19 cellular contexts compared by ENCODE assay signal in the genomic region with DNA sequence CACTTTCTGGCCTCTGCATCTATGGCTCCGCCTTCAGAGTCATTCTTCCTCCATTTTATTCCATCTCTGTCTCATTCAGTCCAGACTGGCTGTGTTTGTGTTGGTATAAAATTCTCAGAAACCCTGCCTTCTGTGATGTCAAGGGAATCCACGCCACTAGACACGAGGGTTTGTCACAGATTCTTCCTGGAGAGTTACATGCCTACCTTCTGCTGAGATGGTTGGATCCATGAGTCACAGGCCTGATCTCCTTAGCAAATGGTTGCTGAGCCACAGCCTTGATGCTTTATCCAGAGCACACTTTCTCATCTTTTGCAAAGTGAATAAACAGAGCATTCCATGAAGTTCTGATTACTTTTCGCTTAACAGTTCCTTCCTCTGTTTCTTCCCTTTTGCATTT.
"Had no signal": no experiment of that assay in that cellular context is flagged by ENCODE, and none has a peak within 500 bp of the region (broad histone marks: within the 10 kb centered on the region; RNA-seq: fewer than 3 reads in every experiment).

No MANE protein-coding gene starts in this region.

- H3K9ac ChIP-seq: parathyroid adenoma had no signal

- H3K9me3 ChIP-seq: ascending aorta, left lung, stomach, thoracic aorta had no signal

- H3K9me3 Mint-ChIP-seq: activated CD4-positive, alpha-beta memory T cell treated with anti-CD3 and anti-CD28 coated beads, Interleukin-2, amount 10 ng/mL, durations not matched to agents 7 days and 5 days; activated T-helper 1 cell treated with anti-CD3 and anti-CD28 coated beads, Interleukin-12 subunit alpha, Interleukin-12 subunit beta, Interleukin-2, Interleukin-4 antibody, amounts not matched to agents 30 ng/mL and 10 ng/mL and 1 ng/mL, durations not matched to agents 14 hours and 24 hours and 36 hours; memory B cell; T-helper 2 cell treated with Interferon-gamma antibody and Interleukin-4, amounts not matched to agents 5 μg/mL and 100 μg/mL, for 36 hours had no signal

- DNase-seq: activated CD4-positive, alpha-beta memory T cell treated with anti-CD3 and anti-CD28 coated beads, Interleukin-2, amount 10 ng/mL, durations not matched to agents 7 days and 5 days; activated CD4-positive, alpha-beta T cell treated with anti-CD3 and anti-CD28 coated beads for 36 hours; activated CD8-positive, alpha-beta memory T cell treated with anti-CD3 and anti-CD28 coated beads, Interleukin-2, amount 50 U/mL, for 48 hours; activated naive CD4-positive, alpha-beta T cell; central memory CD4-positive, alpha-beta T cell; cortex of kidney; effector memory CD4-positive, alpha-beta T cell; glutamatergic neuron; left lung; retina; stomach had no signal

- H3K4me1 Mint-ChIP-seq: activated CD4-positive, alpha-beta memory T cell treated with anti-CD3 and anti-CD28 coated beads, Interleukin-2, amount 10 ng/mL, durations not matched to agents 7 days and 5 days had no signal

- H3K4me3 Mint-ChIP-seq: activated CD4-positive, alpha-beta memory T cell treated with anti-CD3 and anti-CD28 coated beads, Interleukin-2, amount 10 ng/mL, durations not matched to agents 7 days and 5 days; activated CD4-positive, alpha-beta T cell treated with anti-CD3 and anti-CD28 coated beads for 36 hours; activated T-helper 1 cell treated with anti-CD3 and anti-CD28 coated beads, Interleukin-12 subunit alpha, Interleukin-12 subunit beta, Interleukin-2, Interleukin-4 antibody, amounts not matched to agents 30 ng/mL and 10 ng/mL and 1 ng/mL, durations not matched to agents 14 hours and 24 hours and 36 hours; memory B cell; T-helper 2 cell treated with Interferon-gamma antibody and Interleukin-4, amounts not matched to agents 5 μg/mL and 100 μg/mL, for 36 hours had no signal

- H3K27ac ChIP-seq: ascending aorta, left lung, parathyroid adenoma, skin epidermis, stomach, thoracic aorta had no signal

- H2AFZ ChIP-seq: parathyroid adenoma had no signal

- H3K27me3 Mint-ChIP-seq: memory B cell had no signal

- H3K4me1 ChIP-seq: ascending aorta, left lung, parathyroid adenoma, stomach had no signal

- FAIRE-seq: islet of Langerhans had no signal

- H3K36me3 ChIP-seq: ascending aorta, left lung, stomach, thoracic aorta had no signal

- H3K79me2 ChIP-seq: parathyroid adenoma had no signal

- ATAC-seq: activated CD4-positive, alpha-beta T cell treated with anti-CD3 and anti-CD28 coated beads for 36 hours; left lung had no signal

- H3K27ac Mint-ChIP-seq: activated CD4-positive, alpha-beta memory T cell treated with anti-CD3 and anti-CD28 coated beads, Interleukin-2, amount 10 ng/mL, durations not matched to agents 7 days and 5 days; activated CD4-positive, alpha-beta T cell treated with anti-CD3 and anti-CD28 coated beads for 36 hours; activated T-helper 1 cell treated with anti-CD3 and anti-CD28 coated beads, Interleukin-12 subunit alpha, Interleukin-12 subunit beta, Interleukin-2, Interleukin-4 antibody, amounts not matched to agents 30 ng/mL and 10 ng/mL and 1 ng/mL, durations not matched to agents 14 hours and 24 hours and 36 hours; memory B cell; T-helper 2 cell treated with Interferon-gamma antibody and Interleukin-4, amounts not matched to agents 5 μg/mL and 100 μg/mL, for 36 hours had no signal

- H3K4me3 ChIP-seq: ascending aorta, left lung, skin epidermis, stomach, thoracic aorta had no signal

- H3K27me3 ChIP-seq: ascending aorta, stomach had no signal

- H3K36me3 Mint-ChIP-seq: memory B cell had no signal
